12 cellular contexts compared by ENCODE assay signal in the genomic region with DNA sequence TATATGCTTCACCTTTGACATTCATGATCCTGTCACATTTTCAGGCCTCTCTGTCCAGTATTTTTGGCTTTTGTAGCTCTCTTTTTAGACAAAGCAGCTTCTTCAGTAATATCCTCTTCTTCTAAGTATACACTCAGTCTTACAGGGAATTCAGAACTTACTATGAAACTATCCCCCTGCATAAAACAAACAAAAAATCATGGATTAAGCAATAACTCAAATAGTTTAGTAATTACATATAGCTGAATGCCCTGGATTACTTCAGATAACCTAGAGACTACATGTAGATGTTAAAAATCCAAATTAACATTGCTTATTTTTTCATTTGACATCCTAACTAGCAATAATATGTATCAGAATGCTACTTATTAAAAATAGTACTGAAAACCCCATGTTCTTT. TPM values are rescaled to one million over a fixed set of nuclear protein-coding genes. Genes with fewer than 3 reads are reported as not detected.
A peak's percentile ranks its signal among the peaks of the same experiment; 100 is the strongest.
DNase-seq lines count a peak whose midpoint lies in the region; ATAC-seq and TF ChIP-seq lines count a peak whose summit lies in the region.
"Had no signal": no experiment of that assay in that cellular context is flagged by ENCODE, and none has a peak within 500 bp of the region (broad histone marks: within the 10 kb centered on the region; RNA-seq: fewer than 3 reads in every experiment).

No MANE protein-coding gene starts in this region.

- H3K36me3 ChIP-seq in breast epithelium (peaks cover 18% of the 10 kb centered on the region), SU-DHL-6 (ENCODE audit: low read length) (peaks cover 96% of the 10 kb centered on the region)

- H3F3A ChIP-seq in SU-DHL-6 (ENCODE audit: insufficient read depth) = peaks cover 96% of the 10 kb centered on the region

- H3K9ac ChIP-seq in SU-DHL-6 (ENCODE audit: low read length) = no peak overlapping the region

- H3K27ac ChIP-seq in breast epithelium (no peak overlapping the region), SU-DHL-6 (ENCODE audit: low read depth, low read length) (peak overlapping the region; percentile 14; the same call in 1 of the 2 replicates), epithelial cell of prostate (peak overlapping the region; percentile 95)
- H3K27ac ChIP-seq: tibial artery had no signal

- BruUV-seq in MCF 10A (replicated peaks; lab: Mats Ljungman, UMichigan) = no TSS peak

- no peak for TF ChIP-seq POLR2A in breast epithelium (IDR thresholded peaks at IDR 0.05)

- peaks cover 0 to 22% of the 10 kb centered on the region in 2 donors for H3K4me1 ChIP-seq in breast epithelium

- no peaks in the 10 kb centered on the region for H3K9me2 ChIP-seq in SU-DHL-6 (replicated peaks; ENCODE audit: insufficient read depth, low read length)

- H3K4me3 ChIP-seq in breast epithelium (no peak overlapping the region), SU-DHL-6 (ENCODE audit: insufficient read depth, low read length, poor library complexity, severe bottlenecking) (no peak overlapping the region)
- H3K4me3 ChIP-seq: tibial artery had no signal

- no peak for ATAC-seq in stimulated activated naive CD8-positive, alpha-beta T cell treated with anti-CD3 and anti-CD28 coated beads, Interleukin-15, amount 100 ng/mL, for 72 hours
- ATAC-seq in HG02571 (IDR thresholded peaks at IDR 0.05; ENCODE audit: unreplicated experiment) (no peak), GM21526 (IDR thresholded peaks at IDR 0.05; ENCODE audit: low FRiP score, unreplicated experiment) (no peak)

- peaks cover 61% of the 10 kb centered on the region for H3K79me2 ChIP-seq in SU-DHL-6 (ENCODE audit: insufficient read depth, low read length)

- intact Hi-C loops in MCF 10A (cut with micrococcal nuclease) = loop anchor here (1.0 kb wide), 1 partner anchor 8 kb away; no protein-coding TSS in a partner anchor
- intact Hi-C loops in breast epithelium (cut with DNase I; ENCODE audit: low total_unique reads) = no loop called here

- no peaks in the 10 kb centered on the region for H3K9me3 Mint-ChIP-seq in MCF 10A (ENCODE audit: unreplicated experiment)
- no peaks in the 10 kb centered on the region for H3K9me3 Mint-ChIP-seq in stimulated activated naive CD8-positive, alpha-beta T cell treated with anti-CD3 and anti-CD28 coated beads, Interleukin-15, amount 100 ng/mL, for 72 hours

- H4K20me1 ChIP-seq in SU-DHL-6 (ENCODE audit: low read depth, low read length) = peaks cover 86% of the 10 kb centered on the region

- DNase-seq in MCF 10A (ENCODE audit: unreplicated experiment) (peak; percentile 23), breast epithelium (ENCODE audit: low spot score in 2 of 2) (no peak), epithelial cell of prostate (ENCODE audit: low read depth, low spot score) (no peak), NCI-H2029 (lab: John Stamatoyannopoulos, UW) (no peak)
- no peak for DNase-seq in stimulated activated naive CD8-positive, alpha-beta T cell treated with anti-CD3 and anti-CD28 coated beads, Interleukin-15, amount 100 ng/mL, for 72 hours
- DNase-seq: activated gamma-delta T cell, hippocampal formation, NCI-H345, tibial artery had no signal

- peaks cover 34% of the 10 kb centered on the region for H3K4me1 Mint-ChIP-seq in MCF 10A (ENCODE audit: insufficient read depth, unreplicated experiment)
- H3K4me1 Mint-ChIP-seq in stimulated activated naive CD8-positive, alpha-beta T cell treated with anti-CD3 and anti-CD28 coated beads, Interleukin-15, amount 100 ng/mL, for 72 hours = peaks cover 51% of the 10 kb centered on the region

- POLR2A ChIA-PET in MCF 10A (lab: Yijun Ruan, JAX) = interaction anchor here (0.6 to 8.9 kb wide), 8 partner anchors 8 to 1034 kb away, joined by 3 to 123 read pairs (median 3); partner anchors contain the start of gene MED17

- peak overlapping the region; percentile 17 for H3K4me2 ChIP-seq in SU-DHL-6 (ENCODE audit: low read depth, low read length, poor library complexity, severe bottlenecking)

- peak overlapping the region; percentile 35 for H3K27ac Mint-ChIP-seq in MCF 10A (ENCODE audit: low read depth, unreplicated experiment)
- H3K27ac Mint-ChIP-seq in stimulated activated naive CD8-positive, alpha-beta T cell treated with anti-CD3 and anti-CD28 coated beads, Interleukin-15, amount 100 ng/mL, for 72 hours = peak overlapping the region; percentile 46 to 54

- H2AFZ ChIP-seq in SU-DHL-6 (ENCODE audit: low read depth, low read length, severe bottlenecking) = no peak overlapping the region

- CTCF ChIA-PET in MCF 10A (lab: Yijun Ruan, JAX) = interaction anchor here (0.6 to 1.2 kb wide), 3 partner anchors 64 to 780 kb away, joined by 3 read pairs; no protein-coding TSS in a partner anchor

- TF ChIP-seq CTCF in MCF 10A (IDR thresholded peaks at IDR 0.05; ENCODE audit: unreplicated experiment) (no peak), breast epithelium (IDR thresholded peaks at IDR 0.05) (no peak), SU-DHL-6 (IDR thresholded peaks at IDR 0.05; ENCODE audit: insufficient read depth, low read length, poor library complexity, severe bottlenecking) (no peak)

- peak overlapping the region; percentile 35 for H3K4me3 Mint-ChIP-seq in MCF 10A (ENCODE audit: unreplicated experiment)
- peak overlapping the region; percentile 16 to 74 for H3K4me3 Mint-ChIP-seq in stimulated activated naive CD8-positive, alpha-beta T cell treated with anti-CD3 and anti-CD28 coated beads, Interleukin-15, amount 100 ng/mL, for 72 hours

- peaks cover 100% of the 10 kb centered on the region for H3K36me3 Mint-ChIP-seq in MCF 10A (ENCODE audit: insufficient read depth, unreplicated experiment)

- no peaks in the 10 kb centered on the region for H3K9me3 ChIP-seq in breast epithelium
- no peaks in the 10 kb centered on the region for H3K9me3 ChIP-seq in SU-DHL-6 (ENCODE audit: insufficient read depth, low read length)
- H3K9me3 ChIP-seq: tibial artery had no signal

- H3K27me3 ChIP-seq in breast epithelium = no peaks in the 10 kb centered on the region
- H3K27me3 ChIP-seq in SU-DHL-6 (ENCODE audit: low read length) = no peaks in the 10 kb centered on the region
- H3K27me3 ChIP-seq: tibial artery had no signal

- no peaks in the 10 kb centered on the region for H3K27me3 Mint-ChIP-seq in MCF 10A (ENCODE audit: insufficient read depth, unreplicated experiment)
- no peaks in the 10 kb centered on the region for H3K27me3 Mint-ChIP-seq in stimulated activated naive CD8-positive, alpha-beta T cell treated with anti-CD3 and anti-CD28 coated beads, Interleukin-15, amount 100 ng/mL, for 72 hours

RNA-seq across cellular contexts. Expression of gene TAF1D, which starts 5.2 kb away (rescaled TPM):
- 165 and 212 TPM in 2 replicates for total RNA-seq in MCF 10A (2022)
- 100 to 1,000 TPM in 2 of 3 donors, 10 to 100 TPM in 1; 91.5 to 172 (median 154) TPM for total RNA-seq in breast epithelium

RNA-seq across cellular contexts. Expression of gene C11orf54, which starts 5.3 kb away (rescaled TPM):
- 13.8 and 23.1 TPM in 2 replicates for total RNA-seq in MCF 10A (2022)
- total RNA-seq in breast epithelium = 10 to 100 TPM; 32.8 to 53.7 (median 53.1) TPM

RNA-seq across cellular contexts. Expression of gene MED17, which starts 48.0 kb away (rescaled TPM):
- total RNA-seq in MCF 10A (2022) (42.2 and 43.9 TPM in 2 replicates), breast epithelium (10 to 100 TPM; 20.6 to 47.0 (median 29.8) TPM)

Comparison
In these comparisons a context has a peak if more than half of its experiments do, and no peak if none do; other contexts are left out.
1. H3K27ac ChIP-seq: peak in SU-DHL-6 (single experiment) and epithelial cell of prostate (single experiment); none in breast epithelium (0 of 2).